8 cellular contexts compared by ENCODE assay signal in the genomic region with DNA sequence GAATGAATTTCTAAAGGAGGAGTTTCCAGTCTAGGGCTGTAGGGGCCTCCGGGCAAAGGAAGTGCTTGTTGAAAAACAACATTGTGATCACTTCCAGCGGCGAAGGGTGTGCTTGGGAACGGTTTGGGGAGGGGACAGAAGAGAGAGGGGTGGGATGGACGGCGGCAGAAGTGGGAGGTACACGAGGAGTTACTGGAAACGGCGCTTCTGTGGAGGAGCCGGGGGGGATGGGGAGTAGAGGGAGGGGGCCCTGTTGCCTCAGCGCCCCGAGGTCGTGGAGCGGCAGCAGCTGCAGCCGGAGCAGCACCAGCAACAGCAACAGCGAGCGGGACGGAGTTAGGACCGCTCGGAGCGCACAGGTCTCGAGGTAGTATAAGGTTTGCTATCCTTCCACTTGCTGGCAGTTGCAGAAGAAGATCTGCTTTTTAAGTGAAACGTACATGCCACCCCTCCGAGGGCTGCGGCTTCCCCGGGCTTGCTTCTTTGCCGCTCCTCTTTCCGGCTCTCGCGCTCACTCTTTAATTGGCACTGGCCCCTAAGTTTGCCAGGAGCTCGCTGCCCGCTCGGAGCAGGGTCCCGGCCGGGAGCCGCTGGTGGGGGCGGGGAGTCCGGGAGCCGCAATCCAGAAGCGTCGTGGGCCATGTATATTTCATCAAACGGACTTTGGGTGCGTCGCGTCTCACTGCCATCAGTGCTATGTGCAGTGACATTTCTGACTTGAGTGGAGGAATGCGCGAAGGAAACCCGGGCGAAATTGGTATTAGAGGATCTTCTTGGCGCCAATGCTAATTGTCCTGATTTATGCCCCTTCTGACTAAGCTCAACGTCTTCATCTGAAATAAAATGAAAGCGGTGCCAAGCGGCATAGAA. TPM values are rescaled to one million over a fixed set of nuclear protein-coding genes. Genes with fewer than 3 reads are reported as not detected.
A peak's percentile ranks its signal among the peaks of the same experiment; 100 is the strongest.
DNase-seq lines count a peak whose midpoint lies in the region; ATAC-seq, FAIRE-seq and TF ChIP-seq lines count a peak whose summit lies in the region.

No MANE protein-coding gene starts in this region.

- H3K4me1 Mint-ChIP-seq in activated naive CD8-positive, alpha-beta T cell treated with anti-CD3 and anti-CD28 coated beads, Interleukin-2, amount 10 ng/mL, durations not matched to agents 7 days and 5 days: peaks cover 16% of the 10 kb centered on the region
- H3K4me1 Mint-ChIP-seq in progenitor cell of endocrine pancreas (ENCODE audit: low read depth): peaks cover 13% of the 10 kb centered on the region

- H3K27me3 Mint-ChIP-seq in activated naive CD8-positive, alpha-beta T cell treated with anti-CD3 and anti-CD28 coated beads, Interleukin-2, amount 10 ng/mL, durations not matched to agents 7 days and 5 days: peaks cover 54% of the 10 kb centered on the region
- peaks cover 42% of the 10 kb centered on the region for H3K27me3 Mint-ChIP-seq in progenitor cell of endocrine pancreas

- peak overlapping the region; percentile 82 for H3K4me3 Mint-ChIP-seq in activated naive CD8-positive, alpha-beta T cell treated with anti-CD3 and anti-CD28 coated beads, Interleukin-2, amount 10 ng/mL, durations not matched to agents 7 days and 5 days
- H3K4me3 Mint-ChIP-seq in progenitor cell of endocrine pancreas (ENCODE audit: low read depth): peak overlapping the region; percentile 77

- no peak overlapping the region for H3K27ac ChIP-seq in Karpas-422 (ENCODE audit: low read length)
- H3K27ac ChIP-seq in right atrium auricular region: no peak overlapping the region

- TF ChIP-seq POLR2A in GM12891 (IDR thresholded peaks at IDR 0.05; ENCODE audit: low read depth, low read length): no peak; the same call in 1 of the 2 replicates

- H3K79me2 ChIP-seq in Karpas-422 (ENCODE audit: low read length): no peaks in the 10 kb centered on the region

- H3K9ac ChIP-seq in Karpas-422 (ENCODE audit: low read length): no peak overlapping the region

- no peak overlapping the region for H3K27ac Mint-ChIP-seq in activated naive CD8-positive, alpha-beta T cell treated with anti-CD3 and anti-CD28 coated beads, Interleukin-2, amount 10 ng/mL, durations not matched to agents 7 days and 5 days
- H3K27ac Mint-ChIP-seq in progenitor cell of endocrine pancreas: no peak overlapping the region

- H3K4me1 ChIP-seq in Karpas-422 (ENCODE audit: low read length) (peaks cover 4% of the 10 kb centered on the region; the same call in 1 of the 2 replicates), right atrium auricular region (peaks cover 0 to 21% of the 10 kb centered on the region in 2 donors)

- DNase-seq in AG04449 (ENCODE audit: low read depth, low spot score): no peak
- DNase-seq in GM12891 (ENCODE audit: insufficient read length, low spot score): no peak
- DNase-seq in Karpas-422: no peak
- peak; percentile 48 for DNase-seq in activated naive CD8-positive, alpha-beta T cell treated with anti-CD3 and anti-CD28 coated beads, Interleukin-2, amount 10 ng/mL, durations not matched to agents 7 days and 5 days
- DNase-seq in right atrium auricular region (ENCODE audit: low spot score): no peak
- peak; percentile 18 for DNase-seq in progenitor cell of endocrine pancreas (ENCODE audit: low spot score, unreplicated experiment)
- DNase-seq in SHP77 treated with DMSO at 0.1 percent for 48 hours (lab: John Stamatoyannopoulos, UW): no peak
- DNase-seq in mucosa of gallbladder (ENCODE audit: low spot score): no peak

- no peaks in the 10 kb centered on the region for H3K36me3 Mint-ChIP-seq in activated naive CD8-positive, alpha-beta T cell treated with anti-CD3 and anti-CD28 coated beads, Interleukin-2, amount 10 ng/mL, durations not matched to agents 7 days and 5 days
- H3K36me3 Mint-ChIP-seq in progenitor cell of endocrine pancreas (ENCODE audit: insufficient read depth): no peaks in the 10 kb centered on the region

- peak; percentile 62 for ATAC-seq in activated naive CD8-positive, alpha-beta T cell treated with anti-CD3 and anti-CD28 coated beads, Interleukin-2, amount 10 ng/mL, durations not matched to agents 7 days and 5 days (ENCODE audit: low read depth)

- H3K9me3 ChIP-seq in Karpas-422 (ENCODE audit: low read length): no peaks in the 10 kb centered on the region
- H3K9me3 ChIP-seq in right atrium auricular region: no peaks in the 10 kb centered on the region

- H3K9me2 ChIP-seq in Karpas-422 (replicated peaks; ENCODE audit: insufficient read depth, low read length): no peaks in the 10 kb centered on the region

- FAIRE-seq in GM12891 (lab: Jason Lieb, UNC): peak; percentile 85

- CTCF ChIA-PET in AG04449 (lab: Yijun Ruan, JAX): interaction anchor here (0.8 to 1.3 kb wide), 4 partner anchors 11 to 81 kb away, joined by 3 read pairs; no protein-coding TSS in a partner anchor

- no peak overlapping the region; the same call in 1 of the 2 replicates for H2AFZ ChIP-seq in Karpas-422 (ENCODE audit: low read length)

- no peaks in the 10 kb centered on the region for H3K9me3 Mint-ChIP-seq in activated naive CD8-positive, alpha-beta T cell treated with anti-CD3 and anti-CD28 coated beads, Interleukin-2, amount 10 ng/mL, durations not matched to agents 7 days and 5 days
- H3K9me3 Mint-ChIP-seq in progenitor cell of endocrine pancreas (ENCODE audit: low read depth): no peaks in the 10 kb centered on the region

- H3K4me3 ChIP-seq in AG04449 (ENCODE audit: low read depth, low read length) (peak overlapping the region; percentile 62), Karpas-422 (ENCODE audit: low read length) (no peak overlapping the region), right atrium auricular region (peak overlapping the region; percentile 22 to 55)

- H3K4me2 ChIP-seq in Karpas-422 (ENCODE audit: low read depth, low read length, poor library complexity, severe bottlenecking): peak overlapping the region; percentile 29

- POLR2A ChIA-PET in AG04449 (lab: Yijun Ruan, JAX): interaction anchor here (1.0 kb wide), 1 partner anchor 83 kb away, joined by 3 read pairs; the partner anchor contains the start of gene PRMT6
- POLR2A ChIA-PET in activated naive CD8-positive, alpha-beta T cell treated with anti-CD3 and anti-CD28 coated beads, Interleukin-2, amount 10 ng/mL, durations not matched to agents 7 days and 5 days (lab: Charles Lee): interaction anchor here (0.7 kb wide), 1 partner anchor 60 kb away, joined by 4 read pairs; no protein-coding TSS in a partner anchor

- H3K36me3 ChIP-seq in Karpas-422 (ENCODE audit: insufficient read depth, low read length) (no peaks in the 10 kb centered on the region), right atrium auricular region (no peaks in the 10 kb centered on the region)

- TF ChIP-seq CTCF in AG04449 (IDR thresholded peaks at IDR 0.05; ENCODE audit: insufficient read depth, low read length, missing control alignments): no peak
- no peak for TF ChIP-seq CTCF in right atrium auricular region (IDR thresholded peaks at IDR 0.05)
- TF ChIP-seq CTCF in progenitor cell of endocrine pancreas (IDR thresholded peaks at IDR 0.05; ENCODE audit: unreplicated experiment): no peak

- H4K20me1 ChIP-seq in Karpas-422 (ENCODE audit: insufficient read depth, low read depth, low read length): no peaks in the 10 kb centered on the region

- H3K27me3 ChIP-seq in Karpas-422 (ENCODE audit: low read length): no peaks in the 10 kb centered on the region
- H3K27me3 ChIP-seq in right atrium auricular region: peaks cover 0 to 11% of the 10 kb centered on the region in 2 donors

TF ChIP-seq in GM12891, 5 proteins besides CTCF, POLR2A, EP300 and RAD21:
- TF ChIP-seq TAF1 (IDR thresholded peaks at IDR 0.05; ENCODE audit: low read depth, low read length) (no peak), POLR2AphosphoS5 (IDR thresholded peaks at IDR 0.05; ENCODE audit: low read depth, low read length) (no peak), SPI1 (IDR thresholded peaks at IDR 0.05; ENCODE audit: low read depth, low read length) (no peak)

RNA-seq across cellular contexts. Expression of gene NTNG1, which starts 0.8 kb away (rescaled TPM):
- 5.3 TPM for polyA plus RNA-seq in GM12891 (2012; ENCODE audit: low read depth, missing spikeins)
- not detected in 2 replicates for total RNA-seq in Karpas-422 (2014; rRNA removed; shearing (Covaris generic); ENCODE audit: low replicate concordance)
- total RNA-seq in activated naive CD8-positive, alpha-beta T cell treated with anti-CD3 and anti-CD28 coated beads, Interleukin-2, amount 10 ng/mL, durations not matched to agents 7 days and 5 days: under 1 TPM in 1 of 2 experiments, not detected in 1; 0.30 TPM
- 1 to 10 TPM; 1.8 to 2.6 TPM for total RNA-seq in right atrium auricular region
- total RNA-seq in progenitor cell of endocrine pancreas: 1.1 and 2.5 TPM in 2 replicates
- 1.6 TPM for total RNA-seq in mucosa of gallbladder

Comparison
In these comparisons a context has a peak if more than half of its experiments do, and no peak if none do; other contexts are left out.
1. DNase-seq: peak in activated naive CD8-positive, alpha-beta T cell treated with anti-CD3 and anti-CD28 coated beads, Interleukin-2, amount 10 ng/mL, durations not matched to agents 7 days and 5 days (single experiment) and progenitor cell of endocrine pancreas (single experiment); none in AG04449 (single experiment), GM12891 (single experiment), Karpas-422 (single experiment), right atrium auricular region (single experiment), SHP77 treated with DMSO at 0.1 percent for 48 hours (single experiment) and mucosa of gallbladder (single experiment).